Comparison of ENCODE assay signal across 2 cellular contexts in the genomic region with DNA sequence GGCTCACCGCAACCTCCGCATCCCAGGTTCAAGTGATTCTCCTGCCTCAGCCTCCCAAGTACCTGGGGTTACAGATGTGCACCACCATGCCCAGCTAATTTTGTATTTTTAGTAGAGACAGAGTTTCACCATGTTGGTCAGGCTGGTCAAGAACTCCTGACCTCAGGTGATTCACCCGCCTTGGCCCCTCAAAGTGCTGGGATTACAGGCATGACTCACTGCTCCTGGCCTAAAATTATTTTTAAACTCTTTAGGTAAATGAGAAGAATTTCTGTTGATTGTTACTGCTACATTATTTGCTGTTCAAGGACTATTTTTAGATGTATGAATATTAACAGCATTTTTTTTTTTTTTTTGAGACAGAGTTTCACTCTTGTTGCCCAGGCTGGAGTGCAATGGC.
TF ChIP-seq lines count a peak whose summit lies in the region.
"Not testable (repeated sequence)": the region's sequence is repeated elsewhere in the genome, so short reads cannot be mapped to it uniquely, and the experiment has no call there.

No MANE protein-coding gene starts in this region.

TF ChIP-seq in K562, 482 proteins besides CTCF, POLR2A, EP300 and RAD21:
- TF ChIP-seq, protein P1, sequence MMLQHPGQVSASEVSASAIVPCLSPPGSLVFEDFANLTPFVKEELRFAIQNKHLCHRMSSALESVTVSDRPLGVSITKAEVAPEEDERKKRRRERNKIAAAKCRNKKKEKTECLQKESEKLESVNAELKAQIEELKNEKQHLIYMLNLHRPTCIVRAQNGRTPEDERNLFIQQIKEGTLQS (IDR thresholded peaks at IDR 0.05) = peak; percentile 26; the same call in 1 of the 2 replicates
- TF ChIP-seq, protein P1 (CRISPR knock-in tag; conservative IDR thresholded peaks at IDR 0.05) = not testable (repeated sequence)

TF ChIP-seq in HepG2, 621 proteins besides CTCF, POLR2A, EP300 and RAD21:
- TF ChIP-seq FOSL2 (CRISPR knock-in tag; IDR thresholded peaks at IDR 0.05) = peak; percentile 78
- peak; percentile 54 for TF ChIP-seq RARA (CRISPR knock-in tag; IDR thresholded peaks at IDR 0.05)
TF ChIP-seq in HepG2: peak in this region for 2; not testable (repeated sequence) for 619.
